ENCODE assay signal across 21 cellular contexts in genomic region chr13:63094717-63095116, GRCh38.
DNase-seq lines count a peak whose midpoint lies in the region; ATAC-seq and TF ChIP-seq lines count a peak whose summit lies in the region.
"Had no signal": no experiment of that assay in that cellular context is flagged by ENCODE, and none has a peak within 500 bp of the region (broad histone marks: within the 10 kb centered on the region; RNA-seq: fewer than 3 reads in every experiment).

No MANE protein-coding gene starts in this region.

- no peak for TF ChIP-seq RAD21 in SK-N-SH (IDR thresholded peaks at IDR 0.05; ENCODE audit: low read length)

- CTCF ChIA-PET in SK-N-SH (lab: Yijun Ruan, JAX): no interaction called here

- no peak overlapping the region for H3K23ac ChIP-seq in neuronal stem cell (ENCODE audit: low read depth, low read length, poor library complexity)

- H3F3A ChIP-seq in SK-N-SH (replicated peaks; ENCODE audit: insufficient read depth): peaks cover 7% of the 10 kb centered on the region

- H3K27ac ChIP-seq in SK-N-SH (ENCODE audit: low read depth in 2 of 2, low read length in 1 of 2) (no peak overlapping the region; a peak in 1 of 4 replicates), Karpas-422 (ENCODE audit: low read length) (no peak overlapping the region), OCI-LY3 (ENCODE audit: low read length) (no peak overlapping the region), neuronal stem cell (replicated peaks; ENCODE audit: low read length) (no peak overlapping the region)
- H3K27ac ChIP-seq: 22Rv1, A549, BLaER1 had no signal

- no peaks in the 10 kb centered on the region for H3K79me1 ChIP-seq in neuronal stem cell (ENCODE audit: low read depth, low read length)

- intact Hi-C loops in Right ventricle myocardium inferior (cut with DNase I): no loop called here

- H3K9me3 ChIP-seq in SK-N-SH (no peaks in the 10 kb centered on the region; the same call in 1 of the 2 replicates), Karpas-422 (ENCODE audit: low read length) (no peaks in the 10 kb centered on the region), OCI-LY3 (ENCODE audit: insufficient read depth, low read length) (no peaks in the 10 kb centered on the region), neuronal stem cell (replicated peaks in 1 of 2; ENCODE audit: control insufficient read depth in 2 of 2, insufficient read depth in 1 of 2, low read depth in 1 of 2, low read length in 2 of 2) (no peaks in the 10 kb centered on the region)
- H3K9me3 ChIP-seq: A549, BE2C, BLaER1 had no signal

- no peaks in the 10 kb centered on the region for H4K20me1 ChIP-seq in SK-N-SH (ENCODE audit: insufficient read depth)
- H4K20me1 ChIP-seq in Karpas-422 (ENCODE audit: insufficient read depth, low read depth, low read length): no peaks in the 10 kb centered on the region
- no peaks in the 10 kb centered on the region for H4K20me1 ChIP-seq in OCI-LY3 (ENCODE audit: insufficient read depth, low read length)
- H4K20me1 ChIP-seq: BLaER1 had no signal

- H3K4me1 ChIP-seq in SK-N-SH (ENCODE audit: control insufficient read depth in 1 of 2, insufficient read depth in 2 of 2, low read depth in 1 of 2, low read length in 1 of 2) (no peaks in the 10 kb centered on the region; a peak in 1 of 4 replicates), Karpas-422 (ENCODE audit: low read length) (no peaks in the 10 kb centered on the region), OCI-LY3 (ENCODE audit: low read length) (no peaks in the 10 kb centered on the region), neuronal stem cell (ENCODE audit: control insufficient read depth in 2 of 2, insufficient read depth in 1 of 2, low read depth in 1 of 2, low read length in 2 of 2) (no peaks in the 10 kb centered on the region)
- H3K4me1 ChIP-seq: A549, BE2C had no signal

- TF ChIP-seq CTCF in SK-N-SH (IDR thresholded peaks at IDR 0.05) (no peak), OCI-LY3 (IDR thresholded peaks at IDR 0.05; ENCODE audit: low read depth, low read length) (no peak)

- peak in 1 of 2 experiments; percentile 71; a peak in 2 of 4 replicates for TF ChIP-seq EP300 in SK-N-SH (IDR thresholded peaks at IDR 0.05; ENCODE audit: borderline replicate concordance in 1 of 2, low read depth in 1 of 2, low read length in 1 of 2)

- no peak for DNase-seq in SK-N-SH
- no peak for DNase-seq in Karpas-422
- no peak for DNase-seq in neuronal stem cell (ENCODE audit: low spot score)
- no peak for DNase-seq in Right ventricle myocardium inferior (ENCODE audit: missing footprints)
- DNase-seq in AML-193 (lab: John Stamatoyannopoulos, UW): no peak
- DNase-seq: BE2C; C1 segment of cervical spinal cord; CD4-positive, alpha-beta memory T cell; CD4-positive, CD25-positive, alpha-beta regulatory T cell; CD8-positive, alpha-beta memory T cell; COR-L47; DMS79 treated with DMSO at 0.1 percent for 48 hours; EL; GDM1 had no signal

- no peak overlapping the region for H2AK5ac ChIP-seq in neuronal stem cell (ENCODE audit: low read depth, low read length)

- no peak overlapping the region for H3K4ac ChIP-seq in neuronal stem cell (ENCODE audit: low read length)

- H2BK5ac ChIP-seq in neuronal stem cell (ENCODE audit: low read length): no peak overlapping the region

- H2BK12ac ChIP-seq in neuronal stem cell (ENCODE audit: low read length): no peak overlapping the region

- H3K9ac ChIP-seq in SK-N-SH (no peak overlapping the region), Karpas-422 (ENCODE audit: low read length) (no peak overlapping the region), OCI-LY3 (ENCODE audit: low read length) (no peak overlapping the region), neuronal stem cell (ENCODE audit: low read depth, low read length, poor library complexity) (no peak overlapping the region)
- H3K9ac ChIP-seq: BLaER1 had no signal

- no peaks in the 10 kb centered on the region for H3K9me2 ChIP-seq in SK-N-SH
- no peaks in the 10 kb centered on the region for H3K9me2 ChIP-seq in Karpas-422 (replicated peaks; ENCODE audit: insufficient read depth, low read length)

- H4K91ac ChIP-seq in neuronal stem cell (ENCODE audit: low read depth, low read length, poor library complexity): no peak overlapping the region

- no peak overlapping the region for H2BK15ac ChIP-seq in neuronal stem cell (ENCODE audit: low read length)

- no peak overlapping the region for H2BK120ac ChIP-seq in neuronal stem cell (ENCODE audit: low read depth, low read length)

- ATAC-seq in SK-N-SH treated with all-trans-retinoic acid at 6 μM for 48 hours (no peak), Right ventricle myocardium inferior (no peak), GM21515 (IDR thresholded peaks at IDR 0.05; ENCODE audit: unreplicated experiment) (no peak)
- ATAC-seq: A549, GM12878 had no signal

- 48% methylated on average over 1 of the region's 1 CpG for WGBS in SK-N-SH (ENCODE audit: low lambda C conversion rate)
- no CpG with 5 or more reads among the region's 1 CpG for WGBS in neuronal stem cell (ENCODE audit: extremely low coverage in 2 of 2, insufficient read length in 2 of 2, insufficient replicate concordance in 1 of 2), 2 donors

- H4K8ac ChIP-seq in neuronal stem cell (ENCODE audit: low read depth, low read length): no peak overlapping the region

- H3K79me2 ChIP-seq in SK-N-SH (ENCODE audit: insufficient read depth) (no peaks in the 10 kb centered on the region), Karpas-422 (ENCODE audit: low read length) (no peaks in the 10 kb centered on the region), OCI-LY3 (ENCODE audit: low read length) (no peaks in the 10 kb centered on the region)

- H3K36me3 ChIP-seq in SK-N-SH (replicated peaks in 1 of 2; ENCODE audit: control insufficient read depth in 1 of 2, insufficient read depth in 2 of 2, low read length in 1 of 2): no peaks in the 10 kb centered on the region
- no peaks in the 10 kb centered on the region for H3K36me3 ChIP-seq in Karpas-422 (ENCODE audit: insufficient read depth, low read length)
- H3K36me3 ChIP-seq in OCI-LY3 (replicated peaks; ENCODE audit: low read depth, low read length): no peaks in the 10 kb centered on the region
- H3K36me3 ChIP-seq in neuronal stem cell (replicated peaks in 1 of 2; ENCODE audit: control insufficient read depth in 2 of 2, insufficient read depth in 2 of 2, low read length in 2 of 2): no peaks in the 10 kb centered on the region
- H3K36me3 ChIP-seq: BE2C, BLaER1 had no signal

- H2AFZ ChIP-seq in SK-N-SH (ENCODE audit: low read depth) (peak overlapping the region; percentile 44; the same call in 1 of the 2 replicates), Karpas-422 (ENCODE audit: low read length) (peak overlapping the region; percentile 2; the same call in 1 of the 2 replicates), OCI-LY3 (ENCODE audit: low read depth, low read length) (peak overlapping the region; percentile 41; the same call in 1 of the 2 replicates), neuronal stem cell (ENCODE audit: low read length) (peak overlapping the region; percentile 38)

- POLR2A ChIA-PET in SK-N-SH (lab: Yijun Ruan, JAX): no interaction called here

- H3K27me3 ChIP-seq in SK-N-SH (ENCODE audit: insufficient read depth) (no peaks in the 10 kb centered on the region), Karpas-422 (ENCODE audit: low read length) (no peaks in the 10 kb centered on the region), OCI-LY3 (ENCODE audit: low read depth, low read length) (no peaks in the 10 kb centered on the region), neuronal stem cell (ENCODE audit: control insufficient read depth in 3 of 3, insufficient read depth in 3 of 3, low read depth in 1 of 3, low read length in 3 of 3) (no peaks in the 10 kb centered on the region)
- H3K27me3 ChIP-seq: BE2C, BLaER1 had no signal

- H3K18ac ChIP-seq in neuronal stem cell (ENCODE audit: low read length): no peak overlapping the region

- no peak overlapping the region for H3K14ac ChIP-seq in neuronal stem cell (ENCODE audit: low read length)

- H3K4me3 ChIP-seq in SK-N-SH (ENCODE audit: low read depth in 2 of 2, low read length in 1 of 2): no peak overlapping the region
- no peak overlapping the region for H3K4me3 ChIP-seq in Karpas-422 (ENCODE audit: low read length)
- H3K4me3 ChIP-seq in OCI-LY3 (ENCODE audit: low read length): no peak overlapping the region
- H3K4me3 ChIP-seq in neuronal stem cell (ENCODE audit: low read length in 2 of 2): no peak overlapping the region
- H3K4me3 ChIP-seq: A549, BLaER1, GM12878 had no signal

- H3K4me2 ChIP-seq in SK-N-SH: no peak overlapping the region
- no peak overlapping the region for H3K4me2 ChIP-seq in Karpas-422 (ENCODE audit: low read depth, low read length, poor library complexity, severe bottlenecking)
- no peak overlapping the region for H3K4me2 ChIP-seq in OCI-LY3 (ENCODE audit: low read length)
- H3K4me2 ChIP-seq in neuronal stem cell (ENCODE audit: insufficient read depth, low read length, poor library complexity, severe bottlenecking): no peak overlapping the region
- H3K4me2 ChIP-seq: A549, BLaER1 had no signal

TF ChIP-seq in SK-N-SH, 30 proteins besides CTCF, POLR2A, EP300 and RAD21 (continues in another document):
- TF ChIP-seq NFIC (IDR thresholded peaks at IDR 0.05; ENCODE audit: borderline replicate concordance) (no peak), SMC3 (IDR thresholded peaks at IDR 0.05; ENCODE audit: low read depth, low read length) (no peak), GATA2 (CRISPR knock-in tag; IDR thresholded peaks at IDR 0.05) (peak; percentile 67; the same call in 1 of the 2 replicates), FOXJ3 (CRISPR knock-in tag; IDR thresholded peaks at IDR 0.05) (no peak), POLR2AphosphoS5 (IDR thresholded peaks at IDR 0.05; ENCODE audit: low read depth, low read length) (no peak)

TF ChIP-seq in SK-N-SH treated with all-trans-retinoic acid at 6 μM for 48 hours, 23 proteins besides CTCF, POLR2A, EP300 and RAD21 (continues in another document):
- TF ChIP-seq BACH2 (CRISPR knock-in tag; IDR thresholded peaks at IDR 0.05; ENCODE audit: borderline replicate concordance) (no peak), CSRNP3 (CRISPR knock-in tag; IDR thresholded peaks at IDR 0.05) (no peak), ESRRG (CRISPR knock-in tag; IDR thresholded peaks at IDR 0.05) (no peak)
